29 cellular contexts compared by ENCODE assay signal in genomic region chr10:1534820-1535219, GRCh38.
"Had no signal": no experiment of that assay in that cellular context is flagged by ENCODE, and none has a peak within 500 bp of the region (broad histone marks: within the 10 kb centered on the region; RNA-seq: fewer than 3 reads in every experiment).

No MANE protein-coding gene starts in this region.

- H3K36me3 Mint-ChIP-seq: activated naive CD8-positive, alpha-beta T cell treated with anti-CD3 and anti-CD28 coated beads for 36 hours; IgD-negative memory B cell had no signal

- H3K4me1 Mint-ChIP-seq: activated B cell treated with CpG ODN at 0.5 μM for 24 hours; activated naive CD8-positive, alpha-beta T cell treated with anti-CD3 and anti-CD28 coated beads for 36 hours; activated T-helper 17 cell treated with anti-CD3 and anti-CD28 coated beads, Interleukin-2, amount 50 U/mL, for 72 hours had no signal

- H3K4me2 ChIP-seq: PC-9 had no signal

- H3K27ac Mint-ChIP-seq: activated B cell treated with CpG ODN at 0.5 μM for 24 hours; activated CD8-positive, alpha-beta T cell treated with anti-CD3 and anti-CD28 coated beads for 36 hours; activated naive CD8-positive, alpha-beta T cell treated with anti-CD3 and anti-CD28 coated beads for 36 hours; activated T-cell treated with anti-CD3 and anti-CD28 coated beads, Interleukin-2, amount 50 U/mL, for 72 hours; activated T-helper 17 cell treated with anti-CD3 and anti-CD28 coated beads, Interleukin-2, amount 50 U/mL, for 72 hours had no signal

- DNase-seq: activated B cell treated with CpG ODN at 0.5 μM for 24 hours; activated CD4-positive, alpha-beta T cell treated with anti-CD3 and anti-CD28 coated beads for 4 hours; activated CD4-positive, CD25-positive, alpha-beta regulatory T cell treated with anti-CD3 and anti-CD28 coated beads, Interleukin-2, amount 50 U/mL, for 72 hours; activated CD8-positive, alpha-beta T cell treated with anti-CD3 and anti-CD28 coated beads for 36 hours; activated naive CD4-positive, alpha-beta T cell; activated naive CD4-positive, alpha-beta T cell treated with anti-CD3 and anti-CD28 coated beads, Interleukin-2, amount 50 U/mL, for 16 hours; activated naive CD8-positive, alpha-beta T cell treated with anti-CD3 and anti-CD28 coated beads for 36 hours; activated T-cell treated with anti-CD3 and anti-CD28 coated beads, Interleukin-2, amount 50 U/mL, for 1 hour; activated T-cell treated with anti-CD3 and anti-CD28 coated beads, Interleukin-2, amount 50 U/mL, for 72 hours; amniotic stem cell; brain microvascular endothelial cell; Karpas-422; KBM-7; NCI-H1105; NCI-H1417 treated with DMSO at 0.1 percent for 48 hours; NCI-H187 treated with DMSO at 0.1 percent for 48 hours; NCI-H2081; NCI-H226; NCI-H446 treated with DMSO at 0.1 percent for 48 hours; NCI-H524 treated with DMSO at 0.1 percent for 48 hours; PC-9; Right ventricle myocardium superior; SW 1271; T-helper 1 cell; T-helper 2 cell; T-helper 9 cell had no signal

- H3K36me3 ChIP-seq: brain microvascular endothelial cell had no signal

- H3K4me3 ChIP-seq: PC-9 had no signal

- H3K27me3 ChIP-seq: brain microvascular endothelial cell had no signal

- ATAC-seq: activated CD8-positive, alpha-beta T cell treated with anti-CD3 and anti-CD28 coated beads for 36 hours; activated T-cell treated with anti-CD3 and anti-CD28 coated beads, Interleukin-2, amount 50 U/mL, for 72 hours; activated T-helper 17 cell treated with anti-CD3 and anti-CD28 coated beads, Interleukin-2, amount 50 U/mL, for 72 hours had no signal

- H3K9me3 Mint-ChIP-seq: activated B cell treated with CpG ODN at 0.5 μM for 24 hours; activated CD8-positive, alpha-beta T cell treated with anti-CD3 and anti-CD28 coated beads for 36 hours; activated naive CD8-positive, alpha-beta T cell treated with anti-CD3 and anti-CD28 coated beads for 36 hours; activated T-cell treated with anti-CD3 and anti-CD28 coated beads, Interleukin-2, amount 50 U/mL, for 72 hours; activated T-helper 17 cell treated with anti-CD3 and anti-CD28 coated beads, Interleukin-2, amount 50 U/mL, for 72 hours had no signal

- H2AFZ ChIP-seq: PC-9 had no signal

- H3K4me3 Mint-ChIP-seq: activated B cell treated with CpG ODN at 0.5 μM for 24 hours; activated CD8-positive, alpha-beta T cell treated with anti-CD3 and anti-CD28 coated beads for 36 hours; activated naive CD8-positive, alpha-beta T cell treated with anti-CD3 and anti-CD28 coated beads for 36 hours; activated T-cell treated with anti-CD3 and anti-CD28 coated beads, Interleukin-2, amount 50 U/mL, for 72 hours; activated T-helper 17 cell treated with anti-CD3 and anti-CD28 coated beads, Interleukin-2, amount 50 U/mL, for 72 hours; IgD-negative memory B cell had no signal

- H3K27ac ChIP-seq: brain microvascular endothelial cell, PC-9, VCaP had no signal
